9 cellular contexts compared by ENCODE assay signal in the genomic region with DNA sequence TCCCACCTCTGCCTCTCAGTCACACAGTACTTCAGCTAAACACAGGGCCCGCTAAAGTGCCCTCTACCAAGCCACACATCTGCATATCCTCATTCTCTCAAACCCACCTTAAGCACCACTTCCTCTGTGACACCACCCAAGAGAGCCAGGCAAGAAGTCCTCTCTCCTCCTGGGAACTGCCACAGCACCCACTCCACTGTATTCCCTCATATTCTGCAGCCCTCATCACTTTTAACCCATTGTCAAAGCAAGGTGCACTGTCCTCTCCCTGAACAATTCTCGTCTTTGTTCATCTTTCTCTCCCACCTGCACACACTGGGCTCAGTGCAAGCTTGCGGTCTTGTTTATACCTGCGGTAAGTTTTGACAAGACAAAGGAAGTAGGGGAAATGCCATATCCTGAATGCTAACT. TPM values are rescaled to one million over a fixed set of nuclear protein-coding genes. Genes with fewer than 3 reads are reported as not detected.
DNase-seq lines count a peak whose midpoint lies in the region; ATAC-seq and TF ChIP-seq lines count a peak whose summit lies in the region.
"Had no signal": no experiment of that assay in that cellular context is flagged by ENCODE, and none has a peak within 500 bp of the region (broad histone marks: within the 10 kb centered on the region; RNA-seq: fewer than 3 reads in every experiment).

No MANE protein-coding gene starts in this region.

- ATAC-seq in GM19025 (IDR thresholded peaks at IDR 0.05; ENCODE audit: low read depth, unreplicated experiment) (peak; percentile 59), HG02610 (IDR thresholded peaks at IDR 0.05; ENCODE audit: unreplicated experiment) (peak; percentile 54)

- peak overlapping the region; percentile 75 to 95 (median 76) for H3K27ac Mint-ChIP-seq in IgD-negative memory B cell
- peak overlapping the region; percentile 60 for H3K27ac Mint-ChIP-seq in neural crest cell (ENCODE audit: unreplicated experiment)

- H3K9me3 Mint-ChIP-seq in IgD-negative memory B cell (peaks cover 0 to 2% (median 0%) of the 10 kb centered on the region in 3 donors), neural crest cell (peaks cover 6% of the 10 kb centered on the region)

- H3K36me3 Mint-ChIP-seq in IgD-negative memory B cell (peaks cover 6% of the 10 kb centered on the region), neural crest cell (ENCODE audit: low read depth) (peaks cover 20% of the 10 kb centered on the region)

- TF ChIP-seq CTCF in neural crest cell (conservative IDR thresholded peaks at IDR 0.05) = no peak

- H3K4me3 Mint-ChIP-seq in IgD-negative memory B cell = peak overlapping the region; percentile 42 to 87 (median 80)
- no peak overlapping the region for H3K4me3 Mint-ChIP-seq in neural crest cell

- peaks cover 60 to 78% (median 70%) of the 10 kb centered on the region in 3 donors for H3K4me1 Mint-ChIP-seq in IgD-negative memory B cell
- H3K4me1 Mint-ChIP-seq in neural crest cell = peaks cover 31% of the 10 kb centered on the region

- H3K27me3 Mint-ChIP-seq in IgD-negative memory B cell (no peaks in the 10 kb centered on the region), neural crest cell (ENCODE audit: low read depth) (no peaks in the 10 kb centered on the region)

- DNase-seq in neural crest cell (ENCODE audit: low read depth, low spot score) (no peak), dermis blood vessel endothelial cell (no peak), occipital lobe (lab: John Stamatoyannopoulos, UW) (no peak), NCI-H1930 (lab: John Stamatoyannopoulos, UW) (no peak)
- DNase-seq: aorta, NCI-H1694 had no signal

RNA-seq across cellular contexts. Expression of gene CHD9, which starts 13.6 kb away (rescaled TPM):
- 72.3 TPM for polyA plus RNA-seq in IgD-negative memory B cell
- total RNA-seq in neural crest cell (76.0 and 76.6 TPM in 2 replicates), dermis blood vessel endothelial cell (51.1 and 95.0 TPM in 2 replicates), occipital lobe (233 TPM)

RNA-seq across cellular contexts. Expression of gene CHD9NB, which starts 15.7 kb away (rescaled TPM):
- polyA plus RNA-seq in IgD-negative memory B cell = not detected
- 0.61 and 0.75 TPM in 2 replicates for total RNA-seq in neural crest cell
- 0.65 and 1.9 TPM in 2 replicates for total RNA-seq in dermis blood vessel endothelial cell
- total RNA-seq in occipital lobe = 0.78 TPM
